Comparison of ENCODE assay signal across 1 cellular context in genomic region chr12:47768323-47768811, GRCh38.
TF ChIP-seq lines count a peak whose summit lies in the region.

No MANE protein-coding gene starts in this region.

TF ChIP-seq in A549, 52 proteins besides CTCF, POLR2A, EP300 and RAD21 (continued from another document):
- TF ChIP-seq HDAC2 (IDR thresholded peaks at IDR 0.05) (no peak), NR3C1 (IDR thresholded peaks at IDR 0.05) (no peak), ESRRA (IDR thresholded peaks at IDR 0.05; ENCODE audit: borderline replicate concordance, low read length) (no peak), MAZ (IDR thresholded peaks at IDR 0.05; ENCODE audit: borderline replicate concordance, low read depth, low read length) (no peak), PHF8 (IDR thresholded peaks at IDR 0.05; ENCODE audit: borderline replicate concordance, low read depth) (no peak), KDM1A (IDR thresholded peaks at IDR 0.05; ENCODE audit: low read depth) (no peak), ATOH8 (CRISPR knock-in tag; IDR thresholded peaks at IDR 0.05; ENCODE audit: low read depth) (no peak), PBX3 (IDR thresholded peaks at IDR 0.05) (no peak), HOXA7 (CRISPR knock-in tag; IDR thresholded peaks at IDR 0.05) (no peak), POLR2AphosphoS2 (conservative IDR thresholded peaks at IDR 0.05; ENCODE audit: low read length) (no peak), FOSL2 (IDR thresholded peaks at IDR 0.05) (no peak), FOSL2 (CRISPR knock-in tag; IDR thresholded peaks at IDR 0.05) (no peak), RCOR1 (IDR thresholded peaks at IDR 0.05; ENCODE audit: low read depth, low read length) (no peak), EHMT2 (IDR thresholded peaks at IDR 0.05; ENCODE audit: low read depth) (no peak), FOXS1 (CRISPR knock-in tag; IDR thresholded peaks at IDR 0.05) (no peak), BHLHE40 (IDR thresholded peaks at IDR 0.05; ENCODE audit: low read depth, low read length) (no peak), HEYL (CRISPR knock-in tag; IDR thresholded peaks at IDR 0.05) (no peak)
- TF ChIP-seq, protein P1, sequence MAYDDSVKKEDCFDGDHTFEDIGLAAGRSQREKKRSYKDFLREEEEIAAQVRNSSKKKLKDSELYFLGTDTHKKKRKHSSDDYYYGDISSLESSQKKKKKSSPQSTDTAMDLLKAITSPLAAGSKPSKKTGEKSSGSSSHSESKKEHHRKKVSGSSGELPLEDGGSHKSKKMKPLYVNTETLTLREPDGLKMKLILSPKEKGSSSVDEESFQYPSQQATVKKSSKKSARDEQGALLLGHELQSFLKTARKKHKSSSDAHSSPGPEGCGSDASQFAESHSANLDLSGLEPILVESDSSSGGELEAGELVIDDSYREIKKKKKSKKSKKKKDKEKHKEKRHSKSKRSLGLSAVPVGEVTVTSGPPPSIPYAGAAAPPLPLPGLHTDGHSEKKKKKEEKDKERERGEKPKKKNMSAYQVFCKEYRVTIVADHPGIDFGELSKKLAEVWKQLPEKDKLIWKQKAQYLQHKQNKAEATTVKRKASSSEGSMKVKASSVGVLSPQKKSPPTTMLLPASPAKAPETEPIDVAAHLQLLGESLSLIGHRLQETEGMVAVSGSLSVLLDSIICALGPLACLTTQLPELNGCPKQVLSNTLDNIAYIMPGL (CRISPR knock-in tag; IDR thresholded peaks at IDR 0.05; ENCODE audit: borderline replicate concordance) = no peak
TF ChIP-seq in A549: peak in this region for 0.
